8 cellular contexts compared by ENCODE assay signal in genomic region chr17:66466933-66467367, GRCh38.
DNase-seq lines count a peak whose midpoint lies in the region; ATAC-seq and TF ChIP-seq lines count a peak whose summit lies in the region.

No MANE protein-coding gene starts in this region.

- H3K4me3 ChIP-seq in mesodermal cell (ENCODE audit: extremely low read depth, insufficient read depth, low read length, poor library complexity, severe bottlenecking) = no peak overlapping the region

- DNase-seq in GM04504 (ENCODE audit: low read depth) (peak; percentile 97), NOMO-1 treated with dmso at 0.1 percent for 144 hours (lab: John Stamatoyannopoulos, UW; ENCODE audit: unreplicated experiment) (peak; percentile 24), astrocyte of the hippocampus (ENCODE audit: low read depth, low spot score) (peak; percentile 97), NCI-H128 (lab: John Stamatoyannopoulos, UW; ENCODE audit: unreplicated experiment) (no peak)

- no peaks in the 10 kb centered on the region for H3K36me3 ChIP-seq in mesodermal cell (ENCODE audit: control insufficient read depth, insufficient read depth, low read length)

- TF ChIP-seq POLR2A in GM18505 (IDR thresholded peaks at IDR 0.05; ENCODE audit: borderline replicate concordance, extremely low read depth, insufficient read depth, insufficient read length) = no peak

- peak overlapping the region; percentile 96 for H3K27ac ChIP-seq in mesodermal cell (ENCODE audit: low read depth, low read length, severe bottlenecking)

- WGBS in mesodermal cell (ENCODE audit: insufficient coverage in 2 of 2), 2 experiments = 70 to 75% methylated on average over 2 of the region's 6 CpGs

- H3K4me1 ChIP-seq in mesodermal cell (ENCODE audit: control insufficient read depth, insufficient read depth, low read length, poor library complexity, severe bottlenecking) = peaks cover 46% of the 10 kb centered on the region

- H3K9me3 ChIP-seq in mesodermal cell (ENCODE audit: control insufficient read depth, low read length) = no peaks in the 10 kb centered on the region

- ATAC-seq in GM18498 (IDR thresholded peaks at IDR 0.05; ENCODE audit: unreplicated experiment) (no peak), HG03045 (IDR thresholded peaks at IDR 0.05; ENCODE audit: unreplicated experiment) (no peak), GM18505 (IDR thresholded peaks at IDR 0.05; ENCODE audit: unreplicated experiment) (no peak)
